1 cellular context compared by ENCODE assay signal in the genomic region with DNA sequence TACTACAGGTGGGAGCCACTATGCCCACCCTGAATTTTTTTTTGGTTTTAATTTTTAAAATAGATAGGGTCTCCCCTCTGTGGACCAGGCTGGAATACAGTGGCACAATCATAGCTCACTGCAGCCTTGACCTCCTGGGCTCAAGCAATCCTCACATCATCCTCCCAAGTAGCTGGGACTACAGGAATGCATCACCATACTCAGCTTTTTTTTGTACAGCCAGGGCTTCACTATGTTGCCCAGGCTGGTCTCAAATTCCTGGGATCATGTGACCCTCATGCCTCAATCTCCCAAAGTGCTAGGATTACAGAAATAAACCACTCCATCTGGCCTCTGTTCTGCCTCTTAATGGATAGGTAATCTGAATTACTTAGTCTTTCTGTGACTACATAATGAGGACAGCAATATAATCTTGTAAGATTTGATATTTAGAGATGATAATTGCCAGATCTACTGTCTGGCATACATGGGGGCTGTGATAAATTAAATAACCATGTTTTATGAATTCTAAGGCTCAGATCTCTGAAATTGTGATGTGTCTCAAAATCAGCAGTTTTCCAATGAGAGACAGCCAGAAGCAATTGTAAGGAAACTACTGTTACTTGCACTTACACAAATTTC.
A peak's percentile ranks its signal among the peaks of the same experiment; 100 is the strongest.
TF ChIP-seq lines count a peak whose summit lies in the region.

No MANE protein-coding gene starts in this region.

TF ChIP-seq in SK-N-SH treated with all-trans-retinoic acid at 6 μM for 48 hours, 23 proteins besides CTCF, POLR2A, EP300 and RAD21:
- TF ChIP-seq, protein P1, sequence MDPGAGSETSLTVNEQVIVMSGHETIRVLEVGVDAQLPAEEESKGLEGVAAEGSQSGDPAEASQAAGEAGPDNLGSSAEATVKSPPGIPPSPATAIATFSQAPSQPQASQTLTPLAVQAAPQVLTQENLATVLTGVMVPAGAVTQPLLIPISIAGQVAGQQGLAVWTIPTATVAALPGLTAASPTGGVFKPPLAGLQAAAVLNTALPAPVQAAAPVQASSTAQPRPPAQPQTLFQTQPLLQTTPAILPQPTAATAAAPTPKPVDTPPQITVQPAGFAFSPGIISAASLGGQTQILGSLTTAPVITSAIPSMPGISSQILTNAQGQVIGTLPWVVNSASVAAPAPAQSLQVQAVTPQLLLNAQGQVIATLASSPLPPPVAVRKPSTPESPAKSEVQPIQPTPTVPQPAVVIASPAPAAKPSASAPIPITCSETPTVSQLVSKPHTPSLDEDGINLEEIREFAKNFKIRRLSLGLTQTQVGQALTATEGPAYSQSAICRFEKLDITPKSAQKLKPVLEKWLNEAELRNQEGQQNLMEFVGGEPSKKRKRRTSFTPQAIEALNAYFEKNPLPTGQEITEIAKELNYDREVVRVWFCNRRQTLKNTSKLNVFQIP (CRISPR knock-in tag; IDR thresholded peaks at IDR 0.05; ENCODE audit: borderline replicate concordance, low read depth), result no peak
- TF ChIP-seq, protein P2, sequence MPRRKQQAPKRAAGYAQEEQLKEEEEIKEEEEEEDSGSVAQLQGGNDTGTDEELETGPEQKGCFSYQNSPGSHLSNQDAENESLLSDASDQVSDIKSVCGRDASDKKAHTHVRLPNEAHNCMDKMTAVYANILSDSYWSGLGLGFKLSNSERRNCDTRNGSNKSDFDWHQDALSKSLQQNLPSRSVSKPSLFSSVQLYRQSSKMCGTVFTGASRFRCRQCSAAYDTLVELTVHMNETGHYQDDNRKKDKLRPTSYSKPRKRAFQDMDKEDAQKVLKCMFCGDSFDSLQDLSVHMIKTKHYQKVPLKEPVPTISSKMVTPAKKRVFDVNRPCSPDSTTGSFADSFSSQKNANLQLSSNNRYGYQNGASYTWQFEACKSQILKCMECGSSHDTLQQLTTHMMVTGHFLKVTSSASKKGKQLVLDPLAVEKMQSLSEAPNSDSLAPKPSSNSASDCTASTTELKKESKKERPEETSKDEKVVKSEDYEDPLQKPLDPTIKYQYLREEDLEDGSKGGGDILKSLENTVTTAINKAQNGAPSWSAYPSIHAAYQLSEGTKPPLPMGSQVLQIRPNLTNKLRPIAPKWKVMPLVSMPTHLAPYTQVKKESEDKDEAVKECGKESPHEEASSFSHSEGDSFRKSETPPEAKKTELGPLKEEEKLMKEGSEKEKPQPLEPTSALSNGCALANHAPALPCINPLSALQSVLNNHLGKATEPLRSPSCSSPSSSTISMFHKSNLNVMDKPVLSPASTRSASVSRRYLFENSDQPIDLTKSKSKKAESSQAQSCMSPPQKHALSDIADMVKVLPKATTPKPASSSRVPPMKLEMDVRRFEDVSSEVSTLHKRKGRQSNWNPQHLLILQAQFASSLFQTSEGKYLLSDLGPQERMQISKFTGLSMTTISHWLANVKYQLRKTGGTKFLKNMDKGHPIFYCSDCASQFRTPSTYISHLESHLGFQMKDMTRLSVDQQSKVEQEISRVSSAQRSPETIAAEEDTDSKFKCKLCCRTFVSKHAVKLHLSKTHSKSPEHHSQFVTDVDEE (CRISPR knock-in tag; IDR thresholded peaks at IDR 0.05), result peak; percentile 29; the same call in 1 of the 2 replicates
- TF ChIP-seq, protein P3, sequence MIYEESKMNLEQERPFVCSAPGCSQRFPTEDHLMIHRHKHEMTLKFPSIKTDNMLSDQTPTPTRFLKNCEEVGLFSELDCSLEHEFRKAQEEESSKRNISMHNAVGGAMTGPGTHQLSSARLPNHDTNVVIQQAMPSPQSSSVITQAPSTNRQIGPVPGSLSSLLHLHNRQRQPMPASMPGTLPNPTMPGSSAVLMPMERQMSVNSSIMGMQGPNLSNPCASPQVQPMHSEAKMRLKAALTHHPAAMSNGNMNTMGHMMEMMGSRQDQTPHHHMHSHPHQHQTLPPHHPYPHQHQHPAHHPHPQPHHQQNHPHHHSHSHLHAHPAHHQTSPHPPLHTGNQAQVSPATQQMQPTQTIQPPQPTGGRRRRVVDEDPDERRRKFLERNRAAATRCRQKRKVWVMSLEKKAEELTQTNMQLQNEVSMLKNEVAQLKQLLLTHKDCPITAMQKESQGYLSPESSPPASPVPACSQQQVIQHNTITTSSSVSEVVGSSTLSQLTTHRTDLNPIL (CRISPR knock-in tag; IDR thresholded peaks at IDR 0.05; ENCODE audit: low read depth), result no peak
- TF ChIP-seq TCF4 (CRISPR knock-in tag; IDR thresholded peaks at IDR 0.05; ENCODE audit: borderline replicate concordance), result peak; percentile 72; the same call in 1 of the 2 replicates
- TF ChIP-seq SNAI2 (CRISPR knock-in tag; IDR thresholded peaks at IDR 0.05), result no peak
- TF ChIP-seq ARNTL (CRISPR knock-in tag; IDR thresholded peaks at IDR 0.05; ENCODE audit: borderline replicate concordance, low read depth), result no peak
- no peak for TF ChIP-seq ZFP30 (CRISPR knock-in tag; IDR thresholded peaks at IDR 0.05)
- TF ChIP-seq ZFP3 (CRISPR knock-in tag; IDR thresholded peaks at IDR 0.05), result no peak
- TF ChIP-seq ZC3H10 (CRISPR knock-in tag; IDR thresholded peaks at IDR 0.05), result no peak
- TF ChIP-seq BACH2 (CRISPR knock-in tag; IDR thresholded peaks at IDR 0.05; ENCODE audit: borderline replicate concordance), result no peak
- TF ChIP-seq ZNF70 (CRISPR knock-in tag; IDR thresholded peaks at IDR 0.05), result no peak
- TF ChIP-seq ISL1 (CRISPR knock-in tag; IDR thresholded peaks at IDR 0.05), result peak; percentile 53; the same call in 1 of the 2 replicates
- TF ChIP-seq ZNF565 (CRISPR knock-in tag; conservative IDR thresholded peaks at IDR 0.05; ENCODE audit: low read depth), result no peak
